24 cellular contexts compared by ENCODE assay signal in the genomic region with DNA sequence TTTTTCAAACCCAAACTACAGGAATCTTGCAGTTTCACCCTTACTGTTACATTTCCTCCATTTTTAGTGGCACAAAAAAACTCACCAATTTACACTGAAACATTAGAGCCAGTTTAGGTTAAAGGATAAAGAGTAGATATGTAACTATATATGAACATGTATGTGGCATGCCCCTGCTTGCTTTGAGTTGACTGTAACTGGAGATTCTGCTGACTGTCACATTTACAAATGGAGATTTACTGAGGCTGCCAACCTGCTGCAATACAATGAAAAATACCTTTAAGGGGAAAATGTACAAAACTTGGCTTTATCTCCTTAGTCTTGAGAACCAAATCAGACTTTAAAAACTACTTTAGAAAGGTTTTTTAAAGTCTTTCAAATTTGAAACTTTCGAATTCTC.
"Had no signal": no experiment of that assay in that cellular context is flagged by ENCODE, and none has a peak within 500 bp of the region (broad histone marks: within the 10 kb centered on the region; RNA-seq: fewer than 3 reads in every experiment).

No MANE protein-coding gene starts in this region.

- H3K4me3 Mint-ChIP-seq: brain; nephron progenitor cell; stimulated activated effector memory CD8-positive, alpha-beta T cell treated with anti-CD3 and anti-CD28 coated beads, Interleukin-12 subunit alpha, Interleukin-12 subunit beta, amount 100 ng/mL, for 72 hours; stimulated activated naive CD8-positive, alpha-beta T cell treated with anti-CD3 and anti-CD28 coated beads, Interleukin-15, amount 100 ng/mL, for 72 hours; T-helper 2 cell treated with Interferon-gamma antibody and Interleukin-4, amounts not matched to agents 5 μg/mL and 100 μg/mL, for 36 hours had no signal

- H3K36me3 Mint-ChIP-seq: activated naive CD4-positive, alpha-beta T cell treated with anti-CD3 and anti-CD28 coated beads, Interleukin-2, amount 50 U/mL, for 72 hours; stimulated activated effector memory CD8-positive, alpha-beta T cell treated with anti-CD3 and anti-CD28 coated beads, Interleukin-12 subunit alpha, Interleukin-12 subunit beta, amount 100 ng/mL, for 72 hours had no signal

- H3K27me3 Mint-ChIP-seq: brain had no signal

- H3K27ac ChIP-seq: esophagus muscularis mucosa, gastroesophageal sphincter, pancreas, tibial nerve, VCaP had no signal

- H3K27ac Mint-ChIP-seq: activated naive CD4-positive, alpha-beta T cell treated with anti-CD3 and anti-CD28 coated beads, Interleukin-2, amount 50 U/mL, for 72 hours; brain; nephron progenitor cell; stimulated activated effector memory CD8-positive, alpha-beta T cell treated with anti-CD3 and anti-CD28 coated beads, Interleukin-12 subunit alpha, Interleukin-12 subunit beta, amount 100 ng/mL, for 72 hours; T-helper 2 cell treated with Interferon-gamma antibody and Interleukin-4, amounts not matched to agents 5 μg/mL and 100 μg/mL, for 36 hours had no signal

- H3K9me3 ChIP-seq: esophagus muscularis mucosa, gastroesophageal sphincter, pancreas, tibial nerve had no signal

- H3K4me1 ChIP-seq: esophagus muscularis mucosa, gastroesophageal sphincter, pancreas, tibial nerve had no signal

- ATAC-seq: gastroesophageal sphincter; pancreas; right cardiac atrium; stimulated activated effector memory CD8-positive, alpha-beta T cell treated with anti-CD3 and anti-CD28 coated beads, Interleukin-12 subunit alpha, Interleukin-12 subunit beta, amount 100 ng/mL, for 72 hours; stimulated activated naive CD8-positive, alpha-beta T cell treated with anti-CD3 and anti-CD28 coated beads, Interleukin-15, amount 100 ng/mL, for 72 hours had no signal

- H3K9me3 Mint-ChIP-seq: activated naive CD4-positive, alpha-beta T cell treated with anti-CD3 and anti-CD28 coated beads, Interleukin-2, amount 50 U/mL, for 72 hours; nephron progenitor cell; stimulated activated effector memory CD8-positive, alpha-beta T cell treated with anti-CD3 and anti-CD28 coated beads, Interleukin-12 subunit alpha, Interleukin-12 subunit beta, amount 100 ng/mL, for 72 hours; stimulated activated naive CD8-positive, alpha-beta T cell treated with anti-CD3 and anti-CD28 coated beads, Interleukin-15, amount 100 ng/mL, for 72 hours; T-helper 2 cell treated with Interferon-gamma antibody and Interleukin-4, amounts not matched to agents 5 μg/mL and 100 μg/mL, for 36 hours had no signal

- H3K36me3 ChIP-seq: esophagus muscularis mucosa, gastroesophageal sphincter, pancreas, tibial nerve had no signal

- FAIRE-seq: pancreas, urothelium cell line had no signal

- H3K27me3 ChIP-seq: pancreas, tibial nerve had no signal

- H3K4me1 Mint-ChIP-seq: stimulated activated effector memory CD8-positive, alpha-beta T cell treated with anti-CD3 and anti-CD28 coated beads, Interleukin-12 subunit alpha, Interleukin-12 subunit beta, amount 100 ng/mL, for 72 hours; stimulated activated naive CD8-positive, alpha-beta T cell treated with anti-CD3 and anti-CD28 coated beads, Interleukin-15, amount 100 ng/mL, for 72 hours had no signal

- H3K4me3 ChIP-seq: esophagus muscularis mucosa, gastroesophageal sphincter, pancreas, tibial nerve had no signal

- DNase-seq: activated CD4-positive, alpha-beta T cell treated with anti-CD3 and anti-CD28 coated beads, Interleukin-2, amount 50 U/mL, for 1 hour; activated CD4-positive, CD25-positive, alpha-beta regulatory T cell treated with anti-CD3 and anti-CD28 coated beads, Interleukin-2, amount 50 U/mL, for 72 hours; activated gamma-delta T cell treated with Interleukin-2 at 50 U/mL for 16 hours; activated T-cell treated with anti-CD3 and anti-CD28 coated beads, Interleukin-2, amount 50 U/mL, for 1 hour; aorta; central memory CD4-positive, alpha-beta T cell; dermis blood vessel endothelial cell; effector CD8-positive, alpha-beta T cell; head of caudate nucleus; hypothalamus; mesenchymal stem cell; nephron progenitor cell; pancreas; right cardiac atrium; stimulated activated naive CD8-positive, alpha-beta T cell treated with anti-CD3 and anti-CD28 coated beads, Interleukin-15, amount 100 ng/mL, for 72 hours had no signal
